10 cellular contexts compared by ENCODE assay signal in the genomic region with DNA sequence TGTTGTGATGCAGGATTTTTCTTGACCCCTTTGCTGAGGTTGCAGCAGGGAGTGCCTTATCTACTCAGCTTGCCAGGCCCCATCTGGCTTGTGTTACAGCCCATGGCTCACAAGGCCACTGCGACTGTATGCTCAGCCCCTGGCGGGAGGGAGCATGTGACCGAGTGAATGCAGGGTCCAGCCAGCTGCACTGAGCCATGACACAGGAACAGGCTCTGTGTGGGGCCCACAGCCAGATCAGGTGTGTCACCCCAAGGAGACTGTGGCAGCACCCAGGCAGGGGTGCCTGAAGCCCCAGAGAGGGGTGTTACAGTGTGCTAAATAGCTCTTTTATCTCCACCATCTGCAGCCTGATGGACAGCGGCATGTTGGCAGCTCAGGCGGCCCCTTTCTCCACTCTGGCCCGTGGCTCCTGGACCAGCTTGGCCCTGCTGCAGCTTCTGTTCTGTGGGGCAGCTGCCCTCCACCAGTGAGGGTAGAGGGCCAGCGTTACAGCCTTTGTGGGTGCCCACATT. TPM values are rescaled to one million over a fixed set of nuclear protein-coding genes. Genes with fewer than 3 reads are reported as not detected.
DNase-seq lines count a peak whose midpoint lies in the region; ATAC-seq and TF ChIP-seq lines count a peak whose summit lies in the region.
"Had no signal": no experiment of that assay in that cellular context is flagged by ENCODE, and none has a peak within 500 bp of the region (broad histone marks: within the 10 kb centered on the region; RNA-seq: fewer than 3 reads in every experiment).

No MANE protein-coding gene starts in this region.

- ATAC-seq in GM18498 (IDR thresholded peaks at IDR 0.05; ENCODE audit: unreplicated experiment), result no peak

- no peak for TF ChIP-seq CTCF in liver (IDR thresholded peaks at IDR 0.05; ENCODE audit: low read depth, low read length, missing input control)

- H3K27ac ChIP-seq in SJCRH30, result peak overlapping the region; percentile 40
- H3K27ac ChIP-seq in liver (ENCODE audit: low read depth in 1 of 2, low read length in 2 of 2), result no peak overlapping the region
- H3K27ac ChIP-seq: coronary artery had no signal

- no peak overlapping the region for H3K9ac ChIP-seq in liver (ENCODE audit: low read depth in 1 of 2, low read length in 2 of 2)

- H3K36me3 ChIP-seq in SJCRH30, result no peaks in the 10 kb centered on the region
- no peaks in the 10 kb centered on the region for H3K36me3 ChIP-seq in liver (ENCODE audit: control insufficient read depth in 4 of 4, insufficient read depth in 3 of 4, low read depth in 1 of 4, low read length in 3 of 4)

- H3K9me3 ChIP-seq in SJCRH30 (replicated peaks) (no peaks in the 10 kb centered on the region), liver (ENCODE audit: control insufficient read depth in 4 of 4, low read length in 3 of 4) (no peaks in the 10 kb centered on the region)
- H3K9me3 ChIP-seq: Caco-2 had no signal

- H3K4me1 ChIP-seq in SJCRH30 (peaks cover 19% of the 10 kb centered on the region), liver (ENCODE audit: control insufficient read depth in 4 of 4, insufficient read depth in 4 of 4, low read length in 3 of 4) (peaks cover 0 to 33% (median 22%) of the 10 kb centered on the region in 4 donors)

- 58% methylated on average over 7 of the region's 7 CpGs for WGBS in liver

- no peak for TF ChIP-seq RAD21 in liver (IDR thresholded peaks at IDR 0.05)

- H3K4me3 ChIP-seq in SJCRH30 (no peak overlapping the region), liver (ENCODE audit: low read depth in 1 of 3, low read length in 3 of 3) (no peak overlapping the region)
- H3K4me3 ChIP-seq: coronary artery had no signal

- DNase-seq in SJCRH30 (peak; percentile 54 to 67), fibroblast of gingiva (ENCODE audit: low read depth) (peak; percentile 25), superior temporal gyrus (ENCODE audit: extremely low spot score) (peak; percentile 73), NCI-H2107 (lab: John Stamatoyannopoulos, UW) (no peak), EL (no peak)
- DNase-seq: activated naive CD4-positive, alpha-beta T cell treated with Interleukin-2 at 50 U/mL for 16 hours had no signal

- H3K27me3 ChIP-seq in SJCRH30 (no peaks in the 10 kb centered on the region), liver (ENCODE audit: control insufficient read depth in 4 of 4, insufficient read depth in 4 of 4, low read length in 3 of 4) (no peaks in the 10 kb centered on the region)

TF ChIP-seq in liver, 16 proteins besides CTCF, POLR2A, EP300 and RAD21:
- no peak for TF ChIP-seq HNF4G (IDR thresholded peaks at IDR 0.05)
- peak; percentile 20 to 27 for TF ChIP-seq RXRA (IDR thresholded peaks at IDR 0.05)
- TF ChIP-seq HNF4A (conservative IDR thresholded peaks at IDR 0.05), result peak in 1 of 2 donors; percentile 22
- TF ChIP-seq, protein P1, sequence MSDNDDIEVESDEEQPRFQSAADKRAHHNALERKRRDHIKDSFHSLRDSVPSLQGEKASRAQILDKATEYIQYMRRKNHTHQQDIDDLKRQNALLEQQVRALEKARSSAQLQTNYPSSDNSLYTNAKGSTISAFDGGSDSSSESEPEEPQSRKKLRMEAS (IDR thresholded peaks at IDR 0.05), result no peak
- TF ChIP-seq SP1 (IDR thresholded peaks at IDR 0.05), result peak; percentile 8

RNA-seq across cellular contexts. Expression of a gene that starts 2.6 kb away (rescaled TPM):
- total RNA-seq in SJCRH30 (2014; rRNA removed; shearing (Covaris generic)), result 25.5 TPM in 2 replicates
- total RNA-seq in liver, result 10 to 100 TPM; 72.0 to 99.8 TPM
- 100 to 1,000 TPM; 243 to 458 TPM for polyA plus RNA-seq in liver

Comparison
In these comparisons a context has a peak if more than half of its experiments do, and no peak if none do; other contexts are left out.
1. DNase-seq: peak in SJCRH30 (2 of 2), fibroblast of gingiva (single experiment) and superior temporal gyrus (single experiment); none in NCI-H2107 (single experiment) and EL (single experiment).